In genomic region chr22:28018461-28018927, GRCh38 we compare ENCODE assay signal across 22 cellular contexts.
DNase-seq lines count a peak whose midpoint lies in the region; ATAC-seq, FAIRE-seq and TF ChIP-seq lines count a peak whose summit lies in the region.
"Had no signal": no experiment of that assay in that cellular context is flagged by ENCODE, and none has a peak within 500 bp of the region (broad histone marks: within the 10 kb centered on the region; RNA-seq: fewer than 3 reads in every experiment).

No MANE protein-coding gene starts in this region.

- no peak overlapping the region for H3K4me3 ChIP-seq in Jurkat, Clone E6-1 (ENCODE audit: low read length)
- no peak overlapping the region for H3K4me3 ChIP-seq in kidney (ENCODE audit: low read length in 2 of 2)
- H3K4me3 ChIP-seq: GM23338, tibial nerve had no signal

- H3K9me3 ChIP-seq in kidney (ENCODE audit: control insufficient read depth in 1 of 2, low read length in 2 of 2) = no peaks in the 10 kb centered on the region
- H3K9me3 ChIP-seq: tibial nerve had no signal

- CTCF ChIA-PET in activated CD8-positive, alpha-beta memory T cell treated with anti-CD3 and anti-CD28 coated beads, Interleukin-2, amount 10 ng/mL, durations not matched to agents 7 days and 5 days (lab: Charles Lee) = interaction anchor here (0.7 to 1.9 kb wide), 5 partner anchors 10 to 593 kb away, joined by 3 to 6 read pairs (median 3); no protein-coding TSS in a partner anchor

- no peak for TF ChIP-seq CTCF in kidney (IDR thresholded peaks at IDR 0.05; ENCODE audit: borderline replicate concordance, extremely low read depth, insufficient read depth)
- TF ChIP-seq CTCF in CD14-positive monocyte (IDR thresholded peaks at IDR 0.05) = no peak

- ATAC-seq in activated CD8-positive, alpha-beta memory T cell treated with anti-CD3 and anti-CD28 coated beads, Interleukin-2, amount 10 ng/mL, durations not matched to agents 7 days and 5 days = peak; percentile 40
- ATAC-seq in sciatic nerve = no peak
- ATAC-seq in HG03521 (IDR thresholded peaks at IDR 0.05; ENCODE audit: unreplicated experiment) = no peak
- ATAC-seq: GM23338; stimulated activated naive CD8-positive, alpha-beta T cell treated with anti-CD3 and anti-CD28 coated beads, Interleukin-15, Interleukin-2, amounts not matched to agents 100 U/mL and 50 U/mL, for 24 hours had no signal

- intact Hi-C loops in kidney (cut with DNase I) = no loop called here
- intact Hi-C loops in sciatic nerve (cut with DNase I) = no loop called here
- intact Hi-C loops in CD14-positive monocyte (cut with micrococcal nuclease) = no loop called here

- H3K4me3 Mint-ChIP-seq in activated CD8-positive, alpha-beta memory T cell treated with anti-CD3 and anti-CD28 coated beads, Interleukin-2, amount 10 ng/mL, durations not matched to agents 7 days and 5 days = no peak overlapping the region
- no peak overlapping the region for H3K4me3 Mint-ChIP-seq in CD14-positive monocyte
- H3K4me3 Mint-ChIP-seq: GM23338, nephron had no signal

- peaks cover 0 to 5% of the 10 kb centered on the region in 2 donors for H3K4me1 ChIP-seq in kidney (ENCODE audit: control insufficient read depth in 1 of 2, insufficient read depth in 1 of 2, low read depth in 1 of 2, low read length in 2 of 2)

- H3K36me3 ChIP-seq in kidney (ENCODE audit: control insufficient read depth in 1 of 2, insufficient read depth in 2 of 2, low read length in 2 of 2) = peaks cover 0 to 5% of the 10 kb centered on the region in 2 donors

- no peak for FAIRE-seq in kidney (lab: Jason Lieb, UNC)
- FAIRE-seq: bronchial epithelial cell had no signal

- no peak overlapping the region for H3K9ac ChIP-seq in kidney (ENCODE audit: low read length in 2 of 2)

- DNase-seq in activated CD8-positive, alpha-beta memory T cell treated with anti-CD3 and anti-CD28 coated beads, Interleukin-2, amount 10 ng/mL, durations not matched to agents 7 days and 5 days = no peak
- DNase-seq in activated CD8-positive, alpha-beta memory T cell treated with anti-CD3 and anti-CD28 coated beads for 24 hours = no peak
- DNase-seq in Jurkat, Clone E6-1 (ENCODE audit: low read depth, low spot score) = peak; percentile 52
- DNase-seq in kidney (peak; percentile 51), sciatic nerve (ENCODE audit: low spot score) (peak; percentile 56), CD14-positive monocyte (ENCODE audit: low spot score) (no peak), NCI-H187 treated with DMSO at 0.1 percent for 48 hours (lab: John Stamatoyannopoulos, UW) (no peak)
- DNase-seq: activated CD4-positive, CD25-positive, alpha-beta regulatory T cell treated with anti-CD3 and anti-CD28 coated beads, Interleukin-2, amount 50 U/mL, for 72 hours; dermis blood vessel endothelial cell; midbrain; NCI-H1930; NCI-H2227 treated with DMSO at 0.1 percent for 48 hours; OCI-M1; SHP77 treated with DMSO at 0.1 percent for 48 hours; stimulated activated CD4-positive, alpha-beta T cell treated with anti-CD3 and anti-CD28 coated beads, Interleukin-4, amount 100 ng/mL, for 4 hours had no signal

- no peak overlapping the region for H3K27ac ChIP-seq in kidney (ENCODE audit: low read depth in 2 of 2, low read length in 2 of 2)
- H3K27ac ChIP-seq: 22Rv1, tibial nerve had no signal

- no peaks in the 10 kb centered on the region for H3K27me3 Mint-ChIP-seq in activated CD8-positive, alpha-beta memory T cell treated with anti-CD3 and anti-CD28 coated beads, Interleukin-2, amount 10 ng/mL, durations not matched to agents 7 days and 5 days
- peaks cover 0 to 3% (median 2%) of the 10 kb centered on the region in 3 donors for H3K27me3 Mint-ChIP-seq in CD14-positive monocyte (ENCODE audit: low read depth in 3 of 3)

- no peaks in the 10 kb centered on the region for H3K36me3 Mint-ChIP-seq in activated CD8-positive, alpha-beta memory T cell treated with anti-CD3 and anti-CD28 coated beads, Interleukin-2, amount 10 ng/mL, durations not matched to agents 7 days and 5 days
- no peaks in the 10 kb centered on the region for H3K36me3 Mint-ChIP-seq in CD14-positive monocyte

- H3K4me1 Mint-ChIP-seq in activated CD8-positive, alpha-beta memory T cell treated with anti-CD3 and anti-CD28 coated beads, Interleukin-2, amount 10 ng/mL, durations not matched to agents 7 days and 5 days = peaks cover 18% of the 10 kb centered on the region
- peaks cover 5% of the 10 kb centered on the region for H3K4me1 Mint-ChIP-seq in CD14-positive monocyte

- no peaks in the 10 kb centered on the region for H3K9me3 Mint-ChIP-seq in activated CD8-positive, alpha-beta memory T cell treated with anti-CD3 and anti-CD28 coated beads, Interleukin-2, amount 10 ng/mL, durations not matched to agents 7 days and 5 days (ENCODE audit: low read depth)
- H3K9me3 Mint-ChIP-seq in CD14-positive monocyte = no peaks in the 10 kb centered on the region
- H3K9me3 Mint-ChIP-seq: GM23338, nephron had no signal

- no peak overlapping the region for H3K27ac Mint-ChIP-seq in activated CD8-positive, alpha-beta memory T cell treated with anti-CD3 and anti-CD28 coated beads, Interleukin-2, amount 10 ng/mL, durations not matched to agents 7 days and 5 days
- peak overlapping the region in 1 of 7 donors; percentile 58 for H3K27ac Mint-ChIP-seq in CD14-positive monocyte
- H3K27ac Mint-ChIP-seq: GM23338 had no signal

Comparison
In these comparisons a context has a peak if more than half of its experiments do, and no peak if none do; other contexts are left out.
1. DNase-seq: peak in Jurkat, Clone E6-1 (single experiment), kidney (single experiment) and sciatic nerve (single experiment); none in activated CD8-positive, alpha-beta memory T cell treated with anti-CD3 and anti-CD28 coated beads, Interleukin-2, amount 10 ng/mL, durations not matched to agents 7 days and 5 days (single experiment), activated CD8-positive, alpha-beta memory T cell treated with anti-CD3 and anti-CD28 coated beads for 24 hours (single experiment), CD14-positive monocyte (single experiment) and NCI-H187 treated with DMSO at 0.1 percent for 48 hours (single experiment).